In genomic region chr17:67403483-67403882, GRCh38 we compare ENCODE assay signal across 20 cellular contexts.
"Had no signal": no experiment of that assay in that cellular context is flagged by ENCODE, and none has a peak within 500 bp of the region (broad histone marks: within the 10 kb centered on the region; RNA-seq: fewer than 3 reads in every experiment).

No MANE protein-coding gene starts in this region.

- H3K79me2 ChIP-seq: hepatocyte had no signal

- H3K27ac Mint-ChIP-seq: brain, progenitor cell of endocrine pancreas had no signal

- ATAC-seq: activated T-cell treated with anti-CD3 and anti-CD28 coated beads, Interleukin-2, amount 50 U/mL, for 72 hours; foreskin keratinocyte; stimulated activated naive CD8-positive, alpha-beta T cell treated with anti-CD3 and anti-CD28 coated beads, Interleukin-15, Interleukin-2, amounts not matched to agents 100 U/mL and 50 U/mL, for 24 hours had no signal

- H3K4me3 ChIP-seq: hepatocyte, lung, right atrium auricular region, suprapubic skin, transverse colon, uterus had no signal

- H3K36me3 Mint-ChIP-seq: activated CD4-positive, alpha-beta memory T cell treated with anti-CD3 and anti-CD28 coated beads for 36 hours had no signal

- H3K4me1 ChIP-seq: foreskin keratinocyte, suprapubic skin, uterus had no signal

- H3K27ac ChIP-seq: foreskin keratinocyte, hepatocyte, right atrium auricular region, suprapubic skin, transverse colon, uterus had no signal

- H3K27me3 ChIP-seq: foreskin keratinocyte, hepatocyte, right atrium auricular region, suprapubic skin, transverse colon, uterus had no signal

- H3K9me3 Mint-ChIP-seq: activated CD4-positive, alpha-beta memory T cell treated with anti-CD3 and anti-CD28 coated beads for 36 hours; activated naive CD8-positive, alpha-beta T cell treated with anti-CD3 and anti-CD28 coated beads, Interleukin-2, amount 10 ng/mL, durations not matched to agents 7 days and 5 days; activated T-cell treated with anti-CD3 and anti-CD28 coated beads, Interleukin-2, amount 50 U/mL, for 72 hours; neural crest cell had no signal

- DNase-seq: activated CD4-positive, alpha-beta memory T cell treated with anti-CD3 and anti-CD28 coated beads for 36 hours; activated gamma-delta T cell treated with Interleukin-2 at 50 U/mL for 16 hours; activated naive CD8-positive, alpha-beta T cell treated with anti-CD3 and anti-CD28 coated beads, Interleukin-2, amount 10 ng/mL, durations not matched to agents 7 days and 5 days; activated T-cell treated with anti-CD3 and anti-CD28 coated beads, Interleukin-2, amount 50 U/mL, for 72 hours; anterior cingulate cortex; caudate nucleus; foreskin keratinocyte; islet precursor cell; stimulated activated CD4-positive, alpha-beta T cell treated with anti-CD3 and anti-CD28 coated beads, Interleukin-2, amount 100 ng/mL, for 24 hours; stimulated activated naive CD8-positive, alpha-beta T cell treated with anti-CD3 and anti-CD28 coated beads, Interleukin-15, Interleukin-2, amounts not matched to agents 100 U/mL and 50 U/mL, for 24 hours; SW 1271; transverse colon; uterus had no signal

- H3K27me3 Mint-ChIP-seq: activated CD4-positive, alpha-beta memory T cell treated with anti-CD3 and anti-CD28 coated beads for 36 hours; activated naive CD8-positive, alpha-beta T cell treated with anti-CD3 and anti-CD28 coated beads, Interleukin-2, amount 10 ng/mL, durations not matched to agents 7 days and 5 days; brain; progenitor cell of endocrine pancreas had no signal

- H3K4me2 ChIP-seq: hepatocyte had no signal

- H3K9me3 ChIP-seq: right atrium auricular region, suprapubic skin, transverse colon, uterus had no signal

- H3K36me3 ChIP-seq: right atrium auricular region, suprapubic skin, transverse colon, uterus had no signal

- H3K4me3 Mint-ChIP-seq: activated CD4-positive, alpha-beta memory T cell treated with anti-CD3 and anti-CD28 coated beads for 36 hours; brain; neural crest cell had no signal
